In the genomic region with DNA sequence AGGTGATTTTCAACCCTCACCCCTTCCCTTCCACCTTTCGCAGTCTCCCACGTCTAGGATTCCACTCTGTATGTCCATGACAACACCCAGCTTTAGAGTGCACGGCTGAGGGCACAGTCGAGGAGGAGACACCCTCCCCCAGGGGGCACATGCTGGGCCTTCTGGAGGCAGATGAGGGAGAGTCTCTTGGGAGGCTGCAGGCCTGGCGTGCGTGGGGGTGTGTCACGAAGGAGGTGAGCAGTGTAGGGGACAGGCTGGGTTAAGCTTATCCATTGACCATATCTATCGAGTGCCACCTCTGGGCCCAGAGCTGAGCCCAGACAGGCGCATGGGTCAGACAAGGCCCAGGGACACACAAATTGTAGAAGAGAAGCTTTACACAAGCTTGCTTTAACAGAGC, we compare ENCODE assay signal across 33 cellular contexts. TPM values are rescaled to one million over a fixed set of nuclear protein-coding genes. Genes with fewer than 3 reads are reported as not detected.
"Had no signal": no experiment of that assay in that cellular context is flagged by ENCODE, and none has a peak within 500 bp of the region (broad histone marks: within the 10 kb centered on the region; RNA-seq: fewer than 3 reads in every experiment).

No MANE protein-coding gene starts in this region.

- H3K27ac Mint-ChIP-seq: activated CD4-positive, alpha-beta T cell treated with anti-CD3 and anti-CD28 coated beads, Interleukin-2, amount 10 ng/mL, durations not matched to agents 24 days and 14 days; activated CD8-positive, alpha-beta T cell treated with anti-CD3 and anti-CD28 coated beads for 36 hours; activated naive CD8-positive, alpha-beta T cell treated with anti-CD3 and anti-CD28 coated beads for 36 hours; activated T-cell treated with anti-CD3 and anti-CD28 coated beads, Interleukin-2, amount 50 U/mL, for 72 hours; activated T-helper 17 cell treated with anti-CD3 and anti-CD28 coated beads, Interleukin-2, amount 50 U/mL, for 72 hours; T-helper 1 cell treated with Interleukin-12 subunit alpha and Interleukin-12 subunit beta and Interleukin-4 antibody, amounts not matched to agents 30 μg/mL and 1 μg/mL, for 36 hours; T-helper 2 cell treated with Interferon-gamma antibody and Interleukin-4, amounts not matched to agents 5 μg/mL and 100 μg/mL, for 36 hours had no signal

- DNase-seq: activated CD4-positive, alpha-beta T cell treated with anti-CD3 and anti-CD28 coated beads, Interleukin-2, amount 10 ng/mL, durations not matched to agents 24 days and 14 days; activated CD4-positive, alpha-beta T cell treated with anti-CD3 and anti-CD28 coated beads, Interleukin-2, amount 50 U/mL, for 4 hours; activated CD8-positive, alpha-beta T cell treated with anti-CD3 and anti-CD28 coated beads for 36 hours; activated effector memory CD4-positive, alpha-beta T cell treated with anti-CD3 and anti-CD28 coated beads, Interleukin-2, amount 50 U/mL, for 16 hours; activated naive CD4-positive, alpha-beta T cell; activated naive CD4-positive, alpha-beta T cell treated with anti-CD3 and anti-CD28 coated beads, Interleukin-2, amount 50 U/mL, for 16 hours; activated naive CD8-positive, alpha-beta T cell treated with anti-CD3 and anti-CD28 coated beads for 36 hours; activated T-cell treated with anti-CD3 and anti-CD28 coated beads, Interleukin-2, amount 50 U/mL, for 1 hour; activated T-cell treated with anti-CD3 and anti-CD28 coated beads, Interleukin-2, amount 50 U/mL, for 72 hours; amniotic stem cell; aorta; MM.1S; MV-4-11; NCI-H1092; NCI-H1436 treated with DMSO at 0.1 percent for 48 hours; NCI-H1694 treated with DMSO at 0.1 percent for 48 hours; NCI-H2029; NCI-H345; NCI-H526; NCI-H748 treated with DMSO at 0.1 percent for 48 hours; NK-92 treated with Interleukin-12 subunit alpha and Interleukin-12 subunit beta, amount 100 ng/mL, for 24 hours; PC-3; Peyer's patch; RPMI8226; SHP77 treated with DMSO at 0.1 percent for 48 hours; SK-N-SH had no signal

- H3K27ac ChIP-seq: cardiac muscle cell, KMS-11, Peyer's patch, SJSA1 had no signal

- H3K9me3 Mint-ChIP-seq: T-helper 2 cell treated with Interferon-gamma antibody and Interleukin-4, amounts not matched to agents 5 μg/mL and 100 μg/mL, for 36 hours had no signal

- H3K9me3 ChIP-seq: SJSA1, SK-N-SH had no signal

- H3K27me3 ChIP-seq: cardiac muscle cell, Peyer's patch, SJSA1 had no signal

- ATAC-seq: activated CD8-positive, alpha-beta T cell treated with anti-CD3 and anti-CD28 coated beads for 36 hours; activated T-cell treated with anti-CD3 and anti-CD28 coated beads, Interleukin-2, amount 50 U/mL, for 72 hours; activated T-helper 17 cell treated with anti-CD3 and anti-CD28 coated beads, Interleukin-2, amount 50 U/mL, for 72 hours; PC-3 had no signal

- H3K27me3 Mint-ChIP-seq: activated CD8-positive, alpha-beta T cell treated with anti-CD3 and anti-CD28 coated beads for 36 hours; activated naive CD8-positive, alpha-beta T cell treated with anti-CD3 and anti-CD28 coated beads for 36 hours; activated T-helper 17 cell treated with anti-CD3 and anti-CD28 coated beads, Interleukin-2, amount 50 U/mL, for 72 hours had no signal

- H3K36me3 ChIP-seq: cardiac muscle cell, Peyer's patch, SJSA1 had no signal

- H3K4me3 Mint-ChIP-seq: activated CD4-positive, alpha-beta T cell treated with anti-CD3 and anti-CD28 coated beads, Interleukin-2, amount 10 ng/mL, durations not matched to agents 24 days and 14 days; activated CD8-positive, alpha-beta T cell treated with anti-CD3 and anti-CD28 coated beads for 36 hours; activated naive CD8-positive, alpha-beta T cell treated with anti-CD3 and anti-CD28 coated beads for 36 hours; activated T-cell treated with anti-CD3 and anti-CD28 coated beads, Interleukin-2, amount 50 U/mL, for 72 hours; activated T-helper 17 cell treated with anti-CD3 and anti-CD28 coated beads, Interleukin-2, amount 50 U/mL, for 72 hours; T-helper 1 cell treated with Interleukin-12 subunit alpha and Interleukin-12 subunit beta and Interleukin-4 antibody, amounts not matched to agents 30 μg/mL and 1 μg/mL, for 36 hours; T-helper 2 cell treated with Interferon-gamma antibody and Interleukin-4, amounts not matched to agents 5 μg/mL and 100 μg/mL, for 36 hours had no signal

- H3K4me1 Mint-ChIP-seq: activated CD4-positive, alpha-beta T cell treated with anti-CD3 and anti-CD28 coated beads, Interleukin-2, amount 10 ng/mL, durations not matched to agents 24 days and 14 days; activated naive CD8-positive, alpha-beta T cell treated with anti-CD3 and anti-CD28 coated beads for 36 hours; activated T-helper 17 cell treated with anti-CD3 and anti-CD28 coated beads, Interleukin-2, amount 50 U/mL, for 72 hours had no signal

- H3K4me1 ChIP-seq: Peyer's patch had no signal

- H3K4me3 ChIP-seq: cardiac muscle cell, Peyer's patch, SJSA1 had no signal

RNA-seq across cellular contexts. Expression of a gene that starts 18.8 kb away (rescaled TPM):
- total RNA-seq: activated CD8-positive, alpha-beta T cell treated with anti-CD3 and anti-CD28 coated beads for 36 hours; activated naive CD8-positive, alpha-beta T cell treated with anti-CD3 and anti-CD28 coated beads for 36 hours; activated T-helper 17 cell treated with anti-CD3 and anti-CD28 coated beads, Interleukin-2, amount 50 U/mL, for 72 hours; cardiac muscle cell; LHCN-M2 had no signal
- polyA plus RNA-seq: cardiac muscle cell had no signal
